ENCODE assay signal across 8 cellular contexts in the genomic region with DNA sequence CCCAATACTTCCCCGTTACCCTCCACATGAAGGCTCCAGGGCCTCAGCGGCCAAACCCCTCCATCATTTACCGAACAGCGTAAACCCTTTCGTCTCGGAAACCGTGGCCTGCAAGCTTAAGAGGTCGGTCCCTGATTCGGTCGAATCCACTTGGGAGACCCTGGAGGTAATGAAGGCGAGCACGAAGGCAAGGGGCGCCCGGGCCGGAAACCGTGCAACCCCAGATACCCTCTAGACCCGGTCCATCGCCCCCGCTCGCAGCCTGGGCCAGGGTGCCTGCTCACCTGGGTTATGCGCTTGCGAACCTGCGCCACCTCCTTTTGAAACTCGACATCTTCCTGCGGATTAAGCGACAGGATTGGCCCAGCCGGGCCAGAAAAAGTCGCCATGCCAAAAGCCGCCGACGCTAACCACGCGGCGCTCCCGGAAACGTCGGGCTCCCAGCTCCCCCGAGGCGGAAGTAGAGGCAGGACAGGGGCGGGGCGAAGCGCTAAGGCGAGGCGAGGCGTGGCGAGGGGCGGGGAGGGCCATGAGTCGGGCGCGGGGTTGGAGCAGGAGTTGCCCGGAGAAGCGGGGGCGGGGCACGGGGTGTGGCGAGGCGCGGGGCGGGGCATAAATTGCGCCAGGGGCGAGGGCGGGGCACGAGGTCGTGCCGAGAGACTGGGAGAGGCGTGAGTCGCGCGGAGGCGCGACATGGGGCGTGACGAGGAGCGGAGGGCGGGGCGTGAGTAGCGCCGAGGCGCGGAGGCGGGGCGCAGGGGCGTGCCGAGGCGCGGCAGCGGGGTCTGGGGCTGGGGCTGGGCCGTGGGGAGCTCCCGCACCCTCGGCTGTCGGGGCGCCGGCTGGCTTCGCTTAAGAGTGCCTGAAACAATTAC. TPM values are rescaled to one million over a fixed set of nuclear protein-coding genes. Genes with fewer than 3 reads are reported as not detected.
DNase-seq lines count a peak whose midpoint lies in the region; ATAC-seq and TF ChIP-seq lines count a peak whose summit lies in the region.

Gene NIFK, minus strand, starts transcription at position 414 of the 875 bp plus-strand sequence. Its CDS starts 25 bp downstream, at position 389.

- ATAC-seq in GM18498 (IDR thresholded peaks at IDR 0.05; ENCODE audit: unreplicated experiment) (peak; percentile 94), HG02885 (IDR thresholded peaks at IDR 0.05; ENCODE audit: poor library complexity, unreplicated experiment) (peak; percentile 95), heart right ventricle (peak; percentile 97 to 99 (median 99))

- DNase-seq in NCI-H1694 (lab: John Stamatoyannopoulos, UW) (peak; percentile 96), amniotic epithelial cell (ENCODE audit: low read depth) (peak; percentile 92), heart right ventricle (peak; percentile 99 to 100), posterior cingulate gyrus (peak; percentile 97 to 100 (median 98)), type B pancreatic cell (ENCODE audit: extremely low spot score, unreplicated experiment) (peak; percentile 100)

- peaks cover 10% of the 10 kb centered on the region for H3K36me3 Mint-ChIP-seq in type B pancreatic cell

- H3K9me3 Mint-ChIP-seq in type B pancreatic cell, result no peaks in the 10 kb centered on the region

- H3K36me3 ChIP-seq in heart right ventricle, result peaks cover 0 to 37% (median 28%) of the 10 kb centered on the region in 9 donors

- no peaks in the 10 kb centered on the region for H3K9me3 ChIP-seq in heart right ventricle

- H3K4me3 Mint-ChIP-seq in type B pancreatic cell, result peak within 1 kb of the TSS; percentile 90

- WGBS in heart right ventricle, 2 donors, result 0% methylated on average over 93 of the region's 93 CpGs

- peak within 1 kb of the TSS; percentile 81 for H3K27ac Mint-ChIP-seq in type B pancreatic cell

- H3K4me1 ChIP-seq in heart right ventricle, result peaks cover 0 to 21% (median 15%) of the 10 kb centered on the region in 9 donors

- H3K27me3 ChIP-seq in heart right ventricle, result no peaks in the 10 kb centered on the region

- H3K4me1 Mint-ChIP-seq in type B pancreatic cell (ENCODE audit: unreplicated experiment), result peaks cover 7% of the 10 kb centered on the region

- H3K27ac ChIP-seq in heart right ventricle, result peak within 1 kb of the TSS; percentile 30 to 93 (median 80)

- H3K27me3 Mint-ChIP-seq in type B pancreatic cell, result no peaks in the 10 kb centered on the region

- intact Hi-C loops in T-helper 1 cell treated with Interleukin-12 subunit alpha and Interleukin-12 subunit beta and Interleukin-4 antibody, amounts not matched to agents 30 ng/mL and 1 ng/mL, for 36 hours (cut with micrococcal nuclease), result loop anchor here (1.0 to 5.0 kb wide), 10 partner anchors 18 to 1978 kb away; partner anchors contain the start of genes CLASP1, EPB41L5, PTPN4 and RNU4ATAC
- intact Hi-C loops in heart right ventricle (cut with DNase I) (loop anchor here in 3 of 10 donors (1.0 to 5.0 kb wide), 4 partner anchors 17 to 206 kb away; partner anchors contain the start of genes RNU4ATAC (in 2 of the 3) and TSN (in 1 of the 3)), posterior cingulate gyrus (cut with DNase I) (loop anchor here (1.0 to 5.0 kb wide), 3 partner anchors 19 to 204 kb away; partner anchors contain the start of genes CLASP1, RNU4ATAC and TSN)

- TF ChIP-seq CTCF in heart right ventricle (IDR thresholded peaks at IDR 0.05) (peak in 1 of 9 donors; percentile 10), type B pancreatic cell (conservative IDR thresholded peaks at IDR 0.05) (no peak)

- H3K4me3 ChIP-seq in heart right ventricle, result peak within 1 kb of the TSS; percentile 68 to 99 (median 75)

RNA-seq across cellular contexts. Expression of gene NIFK, which starts in this region (rescaled TPM):
- 78.7 and 91.2 TPM in 2 replicates for total RNA-seq in T-helper 1 cell treated with Interleukin-12 subunit alpha and Interleukin-12 subunit beta and Interleukin-4 antibody, amounts not matched to agents 30 ng/mL and 1 ng/mL, for 36 hours
- total RNA-seq in heart right ventricle (10 to 100 TPM; 20.8 to 29.7 (median 24.7) TPM), type B pancreatic cell (ENCODE audit: low replicate concordance) (55.5 and 60.9 TPM in 2 replicates)
- polyA plus RNA-seq in heart right ventricle, result 10 to 100 TPM; 31.2 to 37.6 TPM

Comparison
In these comparisons a context has a peak if more than half of its experiments do, and no peak if none do; other contexts are left out.
1. Peak in every context shown above with its lines: DNase-seq, ATAC-seq, H3K4me3 ChIP-seq and H3K27ac ChIP-seq.